20 cellular contexts compared by ENCODE assay signal in the genomic region with DNA sequence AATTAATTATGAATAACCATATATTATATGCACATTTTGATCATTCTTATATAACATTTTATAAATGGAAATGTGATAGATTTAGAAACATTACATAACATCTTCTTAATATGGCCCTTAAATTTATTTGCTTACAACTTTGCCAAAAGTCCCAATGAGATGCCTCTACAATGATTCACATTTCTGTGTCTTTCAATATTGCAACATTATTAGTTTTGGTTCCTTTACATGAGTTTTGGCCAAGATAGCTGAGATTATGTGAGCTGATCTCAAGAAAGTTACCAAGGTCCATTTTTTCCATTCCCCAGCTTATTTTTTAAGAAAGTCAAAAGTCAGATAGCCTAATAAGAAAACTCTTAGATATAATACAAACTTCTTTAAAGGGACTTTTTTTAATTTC.
DNase-seq lines count a peak whose midpoint lies in the region; ATAC-seq, FAIRE-seq and TF ChIP-seq lines count a peak whose summit lies in the region.
"Had no signal": no experiment of that assay in that cellular context is flagged by ENCODE, and none has a peak within 500 bp of the region (broad histone marks: within the 10 kb centered on the region; RNA-seq: fewer than 3 reads in every experiment).

No MANE protein-coding gene starts in this region.

- peaks cover 0 to 5% of the 10 kb centered on the region in 2 donors for H3K4me1 ChIP-seq in left lung

- H3K36me3 ChIP-seq in bronchial epithelial cell (ENCODE audit: control insufficient read depth, insufficient read depth, low read length) = no peaks in the 10 kb centered on the region
- H3K36me3 ChIP-seq in left lung = no peaks in the 10 kb centered on the region
- H3K36me3 ChIP-seq: spleen had no signal

- CTCF ChIA-PET in AG04449 (lab: Yijun Ruan, JAX) = interaction anchor here (1.1 kb wide), 1 partner anchor 10 kb away, joined by 3 read pairs; no protein-coding TSS in a partner anchor

- POLR2A ChIA-PET in AG04449 (lab: Yijun Ruan, JAX) = no interaction called here

- TF ChIP-seq CTCF in AG04449 (IDR thresholded peaks at IDR 0.05; ENCODE audit: insufficient read depth, low read length, missing control alignments) (no peak), bronchial epithelial cell (IDR thresholded peaks at IDR 0.05; ENCODE audit: insufficient read depth, low read length, severe bottlenecking) (no peak), left lung (IDR thresholded peaks at IDR 0.05) (no peak)

- no peaks in the 10 kb centered on the region for H3K27me3 ChIP-seq in bronchial epithelial cell (ENCODE audit: control insufficient read depth, insufficient read depth, low read length)
- H3K27me3 ChIP-seq in left lung = no peaks in the 10 kb centered on the region
- H3K27me3 ChIP-seq: SJCRH30, spleen had no signal

- FAIRE-seq in bronchial epithelial cell (lab: Jason Lieb, UNC) = no peak
- FAIRE-seq: G401.6, H54 had no signal

- no peaks in the 10 kb centered on the region for H3K9me3 ChIP-seq in left lung

- intact Hi-C loops in left lung (cut with DNase I) = no loop called here

- peak; percentile 56 for ATAC-seq in left lung
- no peak for ATAC-seq in HG03175 (IDR thresholded peaks at IDR 0.05; ENCODE audit: unreplicated experiment)
- ATAC-seq: naive thymus-derived CD4-positive, alpha-beta T cell; stimulated activated effector memory CD8-positive, alpha-beta T cell treated with anti-CD3 and anti-CD28 coated beads, Interleukin-12 subunit alpha, Interleukin-12 subunit beta, amount 100 ng/mL, for 72 hours had no signal

- no peak overlapping the region for H3K4me3 ChIP-seq in AG04449 (ENCODE audit: low read depth, low read length)
- H3K4me3 ChIP-seq in bronchial epithelial cell (ENCODE audit: low read depth, low read length) = no peak overlapping the region
- H3K4me3 ChIP-seq in left lung = no peak overlapping the region
- H3K4me3 ChIP-seq: SJCRH30, spleen had no signal

- DNase-seq in AG04449 (ENCODE audit: low read depth, low spot score) (peak; percentile 1), HS-5 (ENCODE audit: low read depth) (peak; percentile 26), bronchial epithelial cell (ENCODE audit: low read depth) (peak; percentile 70), left lung (no peak), KG1 (lab: John Stamatoyannopoulos, UW) (no peak)
- DNase-seq in effector CD8-positive, alpha-beta T cell (lab: John Stamatoyannopoulos, UW) = no peak
- no peak for DNase-seq in activated naive CD4-positive, alpha-beta T cell (lab: John Stamatoyannopoulos, UW)
- DNase-seq: activated CD4-positive, alpha-beta T cell treated with anti-CD3 and anti-CD28 coated beads for 4 hours; activated CD8-positive, alpha-beta memory T cell treated with anti-CD3 and anti-CD28 coated beads, Interleukin-2, amount 50 U/mL, for 48 hours; activated naive CD4-positive, alpha-beta T cell treated with anti-CD3 and anti-CD28 coated beads for 36 hours; effector memory CD4-positive, alpha-beta T cell; naive thymus-derived CD4-positive, alpha-beta T cell; NCI-H2029; posterior cingulate gyrus; SJCRH30; spleen had no signal

- peak overlapping the region; percentile 28 to 57 for H3K27ac ChIP-seq in left lung
- H3K27ac ChIP-seq: SJCRH30, spleen had no signal

Comparison
In these comparisons a context has a peak if more than half of its experiments do, and no peak if none do; other contexts are left out.
1. DNase-seq: peak in AG04449 (single experiment), HS-5 (single experiment) and bronchial epithelial cell (single experiment); none in left lung (0 of 2), KG1 (single experiment), effector CD8-positive, alpha-beta T cell (single experiment) and activated naive CD4-positive, alpha-beta T cell (0 of 4).